Comparison of ENCODE assay signal across 1 cellular context in genomic region chr4:144709159-144709558, GRCh38.
TF ChIP-seq lines count a peak whose summit lies in the region.

No MANE protein-coding gene starts in this region.

TF ChIP-seq in GM23338, 12 proteins besides CTCF, POLR2A, EP300 and RAD21 (continued from another document):
- TF ChIP-seq ZNF462 (CRISPR knock-in tag; IDR thresholded peaks at IDR 0.05) = no peak
- no peak for TF ChIP-seq ETS1 (IDR thresholded peaks at IDR 0.05)
- no peak for TF ChIP-seq ZNF331 (CRISPR knock-in tag; IDR thresholded peaks at IDR 0.05; ENCODE audit: low read depth)
- TF ChIP-seq POLR2AphosphoS5 (IDR thresholded peaks at IDR 0.05; ENCODE audit: low read depth) = no peak
- TF ChIP-seq EZH2 (IDR thresholded peaks at IDR 0.05; ENCODE audit: low read depth, unreplicated experiment) = no peak
- no peak for TF ChIP-seq ZNF114 (CRISPR knock-in tag; IDR thresholded peaks at IDR 0.05)
